Comparison of ENCODE assay signal across 8 cellular contexts in the genomic region with DNA sequence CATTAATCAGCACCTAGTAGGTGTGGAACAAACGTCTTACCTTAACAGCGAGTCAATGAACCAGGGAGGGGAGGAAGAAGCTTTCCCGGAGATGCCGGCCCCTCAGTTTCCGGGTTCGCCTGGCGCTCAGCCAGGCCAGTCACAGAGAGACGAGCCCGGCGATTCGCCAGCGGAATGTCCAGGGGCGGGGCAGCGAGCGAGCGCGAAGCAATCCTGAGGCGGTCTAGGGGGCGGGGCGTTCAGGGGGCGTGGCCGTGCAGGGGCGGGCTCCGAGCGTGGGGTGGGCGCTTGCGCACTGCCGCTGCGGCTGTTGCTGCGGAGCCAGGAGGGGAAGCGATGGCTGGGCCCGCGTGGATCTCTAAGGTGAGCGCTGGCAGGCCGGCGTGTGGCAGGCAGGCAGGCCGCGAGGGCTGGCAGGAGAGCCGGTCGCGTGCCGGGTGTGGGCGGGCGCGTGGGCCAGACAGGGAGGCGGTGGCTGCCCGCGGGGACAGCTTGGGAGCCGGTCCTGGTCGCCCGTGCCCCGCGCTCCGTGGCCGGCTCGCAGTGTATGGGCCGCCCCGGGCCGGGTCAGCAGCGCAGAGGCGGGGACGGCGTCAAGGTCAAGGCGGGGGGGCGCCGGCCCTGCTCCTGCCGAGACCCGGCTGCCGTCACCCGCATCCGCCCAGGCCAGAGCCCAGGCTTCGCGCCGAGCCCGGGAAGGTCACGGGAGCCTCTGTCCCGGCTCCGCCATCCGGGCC. TPM values are rescaled to one million over a fixed set of nuclear protein-coding genes. Genes with fewer than 3 reads are reported as not detected.
A peak's percentile ranks its signal among the peaks of the same experiment; 100 is the strongest.
DNase-seq lines count a peak whose midpoint lies in the region; ATAC-seq and TF ChIP-seq lines count a peak whose summit lies in the region.

TSS of gene IDH3A (plus strand) at position 295 of the 737 bp plus-strand sequence. CDS start at position 337, 42 bp downstream.

- no peaks in the 10 kb centered on the region for H3K4me1 ChIP-seq in aorta (ENCODE audit: control insufficient read depth in 1 of 2, insufficient read depth in 2 of 2, low read length in 2 of 2)

- peak within 1 kb of the TSS; percentile 49 to 66 for H3K27ac ChIP-seq in aorta (ENCODE audit: low read depth in 1 of 2, low read length in 2 of 2)

- H3K9me3 ChIP-seq in aorta (ENCODE audit: control insufficient read depth, low read length) = no peaks in the 10 kb centered on the region

- intact Hi-C loops in aorta (cut with DNase I) = loop anchor here in 1 of 2 donors (2.0 kb wide), 1 partner anchor 18 kb away; the partner anchor contains the start of gene CIB2

- TF ChIP-seq CTCF in astrocyte of the cerebellum (IDR thresholded peaks at IDR 0.05; ENCODE audit: low read depth, low read length, missing control alignments) = no peak

- H3K27me3 ChIP-seq in aorta (ENCODE audit: control insufficient read depth in 1 of 2, insufficient read depth in 2 of 2, low read length in 1 of 2) = no peaks in the 10 kb centered on the region

- H3K4me3 ChIP-seq in astrocyte of the cerebellum (ENCODE audit: low read depth, low read length) (peak within 1 kb of the TSS; percentile 63), aorta (ENCODE audit: low read length in 2 of 2) (peak within 1 kb of the TSS; percentile 84 to 94)

- in situ Hi-C loops in astrocyte of the cerebellum (cut with HindIII; ENCODE audit: low sequenced_read_pairs) = no loop called here

- no peaks in the 10 kb centered on the region for H3K36me3 ChIP-seq in aorta (ENCODE audit: control insufficient read depth in 1 of 2, insufficient read depth in 2 of 2, low read length in 1 of 2)

- DNase-seq in NCI-H2081 (lab: John Stamatoyannopoulos, UW) (peak; percentile 96), T-helper 9 cell (peak; percentile 100), astrocyte of the cerebellum (ENCODE audit: low read depth) (peak; percentile 79), hepatic stellate cell (ENCODE audit: low spot score) (peak; percentile 96), renal cortical epithelial cell (ENCODE audit: low read depth) (peak; percentile 82), aorta (peak; percentile 100)

- 1% methylated on average over 52 to 79 of the region's 79 CpGs for WGBS in aorta, 2 donors

- peak; percentile 83 for ATAC-seq in GM18511 (IDR thresholded peaks at IDR 0.05; ENCODE audit: unreplicated experiment)
- ATAC-seq in HG03025 (IDR thresholded peaks at IDR 0.05; ENCODE audit: low FRiP score, unreplicated experiment) = peak; percentile 81
- ATAC-seq in aorta (ENCODE audit: low FRiP score) = peak; percentile 99

RNA-seq across cellular contexts. Expression of gene IDH3A, which starts in this region (rescaled TPM):
- 47.2 and 96.3 TPM in 2 replicates for total RNA-seq in renal cortical epithelial cell
- 10 to 100 TPM; 60.7 to 68.3 TPM for total RNA-seq in aorta
- 10 to 100 TPM; 36.7 to 99.3 TPM for polyA plus RNA-seq in aorta

Comparison
In these comparisons a context has a peak if more than half of its experiments do, and no peak if none do; other contexts are left out.
1. Peak in every context shown above with its lines: DNase-seq, ATAC-seq, H3K4me3 ChIP-seq and H3K27ac ChIP-seq.